Comparison of ENCODE assay signal across 8 cellular contexts in the genomic region with DNA sequence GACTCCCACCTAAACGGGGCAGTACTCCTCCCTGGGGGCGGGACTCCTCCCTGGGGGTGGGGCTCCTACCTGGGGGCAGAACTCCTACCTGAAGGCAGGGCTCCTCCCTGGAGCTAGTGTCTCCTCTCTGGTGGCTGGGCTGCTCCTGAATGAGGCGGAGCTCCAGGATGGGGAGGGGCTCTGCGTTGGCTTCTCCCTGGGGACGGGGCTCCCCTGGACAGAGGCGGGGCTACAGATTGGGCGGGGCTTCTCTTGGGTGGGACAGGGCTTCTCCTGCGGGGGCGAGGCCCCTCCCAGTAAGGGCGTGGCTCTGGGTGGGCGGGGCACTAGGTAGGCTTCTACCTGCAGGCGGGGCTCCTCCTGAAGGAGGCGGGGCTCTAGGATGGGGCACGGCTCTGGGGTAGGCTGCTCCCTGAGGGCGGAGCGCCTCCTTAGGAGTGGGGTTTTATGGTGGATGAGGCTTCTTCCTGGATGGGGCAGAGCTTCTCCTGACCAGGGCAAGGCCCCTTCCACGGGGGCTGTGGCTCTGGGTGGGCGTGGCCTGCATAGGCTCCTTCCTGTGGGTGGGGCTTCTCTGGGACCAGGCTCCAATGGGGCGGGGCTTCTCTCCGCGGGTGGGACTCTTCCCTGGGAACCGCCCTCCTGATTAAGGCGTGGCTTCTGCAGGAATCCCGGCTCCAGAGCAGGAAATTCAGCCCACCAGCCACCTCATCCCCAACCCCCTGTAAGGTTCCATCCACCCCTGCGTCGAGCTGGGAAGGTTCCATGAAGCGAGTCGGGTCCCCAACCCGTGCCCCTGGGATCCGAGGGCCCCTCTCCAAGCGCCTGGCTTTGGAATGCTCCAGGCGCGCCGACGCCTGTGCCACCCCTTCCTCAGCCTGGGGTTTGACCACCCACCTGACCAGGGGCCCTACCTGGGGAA. TPM values are rescaled to one million over a fixed set of nuclear protein-coding genes. Genes with fewer than 3 reads are reported as not detected.
A peak's percentile ranks its signal among the peaks of the same experiment; 100 is the strongest.
DNase-seq lines count a peak whose midpoint lies in the region; ATAC-seq and TF ChIP-seq lines count a peak whose summit lies in the region.

No MANE protein-coding gene starts in this region.

- CTCF ChIA-PET in Panc1 (lab: Charles Lee): interaction anchor here (0.6 to 1.0 kb wide), 4 partner anchors 9 to 60 kb away, joined by 3 to 11 read pairs (median 4); no protein-coding TSS in a partner anchor

- POLR2A ChIA-PET in Panc1 (lab: Charles Lee): interaction anchor here (0.6 kb wide), 3 partner anchors 27 to 1327 kb away, joined by 4 read pairs; no protein-coding TSS in a partner anchor

- BruUV-seq in Panc1 (replicated peaks; lab: Mats Ljungman, UMichigan): no TSS peak

- no peak for TF ChIP-seq CTCF in Panc1 (IDR thresholded peaks at IDR 0.05)

- H3K27ac ChIP-seq in Panc1 (ENCODE audit: low read length): no peak overlapping the region
- H3K27ac ChIP-seq in iPS-18a (ENCODE audit: low read length): no peak overlapping the region

- H3K4me1 ChIP-seq in Panc1 (ENCODE audit: control insufficient read depth, insufficient read depth, low read length) (peaks cover 3% of the 10 kb centered on the region; the same call in 1 of the 2 replicates), iPS-18a (ENCODE audit: control insufficient read depth, low read depth, low read length) (no peaks in the 10 kb centered on the region)

- H3K4me3 ChIP-seq in Panc1 (ENCODE audit: low read depth in 2 of 2, low read length in 2 of 2) (peak overlapping the region; percentile 26 to 46), iPS-18a (ENCODE audit: low read length) (peak overlapping the region; percentile 73)

- ATAC-seq in GM21529 (IDR thresholded peaks at IDR 0.05; ENCODE audit: unreplicated experiment) (peak; percentile 43), Panc1 (peak; percentile 52), HG02571 (IDR thresholded peaks at IDR 0.05; ENCODE audit: unreplicated experiment) (no peak)

- DNase-seq in Panc1 (ENCODE audit: low read depth, low spot score) (no peak), activated gamma-delta T cell treated with Interleukin-2 at 50 U/mL for 16 hours (peak; percentile 51), cerebellum (ENCODE audit: low spot score) (no peak), T1000 (lab: John Stamatoyannopoulos, UW) (no peak)
- DNase-seq in stimulated activated CD4-positive, alpha-beta T cell treated with anti-CD3 and anti-CD28 coated beads, Interleukin-15, amount 100 ng/mL, for 48 hours (ENCODE audit: low read depth in 2 of 2): peak; percentile 72 to 85

- no peaks in the 10 kb centered on the region for H3K36me3 ChIP-seq in Panc1 (ENCODE audit: control insufficient read depth, insufficient read depth, low read length)
- H3K36me3 ChIP-seq in iPS-18a (ENCODE audit: control insufficient read depth, low read depth, low read length): no peaks in the 10 kb centered on the region

- intact Hi-C loops in Panc1 (cut with micrococcal nuclease; ENCODE audit: unreplicated experiment): no loop called here

- in situ Hi-C loops in Panc1 (cut with HindIII; ENCODE audit: low pct_unique_long_range_greater_than_20kb, low sequenced_read_pairs): no loop called here

- H3K9me3 ChIP-seq in Panc1 (ENCODE audit: control insufficient read depth, insufficient read depth, low read depth, low read length) (no peaks in the 10 kb centered on the region), iPS-18a (ENCODE audit: control insufficient read depth, low read depth, low read length) (no peaks in the 10 kb centered on the region)

- H3K27me3 ChIP-seq in Panc1 (ENCODE audit: control insufficient read depth, insufficient read depth, low read length): peaks cover 6% of the 10 kb centered on the region; the same call in 1 of the 2 replicates
- peaks cover 85% of the 10 kb centered on the region for H3K27me3 ChIP-seq in iPS-18a (ENCODE audit: control insufficient read depth, insufficient read depth, low read length)

- peak overlapping the region; percentile 31 for H3K9ac ChIP-seq in iPS-18a (ENCODE audit: low read length)

RNA-seq across cellular contexts. Expression of gene ARF1, which starts 22.7 kb away (rescaled TPM):
- 321 TPM for total RNA-seq in Panc1 (2021; ENCODE audit: unreplicated experiment)
- 556 TPM for polyA plus RNA-seq in Panc1 (2012; ENCODE audit: insufficient read length)
- total RNA-seq in cerebellum: 102 TPM

RNA-seq across cellular contexts. Expression of gene C1orf35, which starts 43.3 kb away (rescaled TPM):
- total RNA-seq in Panc1 (2021; ENCODE audit: unreplicated experiment) (24.9 TPM), cerebellum (4.5 TPM)
- 28.1 TPM for polyA plus RNA-seq in Panc1 (2012; ENCODE audit: insufficient read length)

RNA-seq across cellular contexts. Expression of gene MRPL55, which starts 49.3 kb away (rescaled TPM):
- total RNA-seq in Panc1 (2021; ENCODE audit: unreplicated experiment) (53.0 TPM), cerebellum (27.8 TPM)
- 128 TPM for polyA plus RNA-seq in Panc1 (2012; ENCODE audit: insufficient read length)

RNA-seq across cellular contexts. Expression of gene WNT3A, which starts 53.0 kb away (rescaled TPM):
- not detected for total RNA-seq in Panc1 (2021; ENCODE audit: unreplicated experiment)
- polyA plus RNA-seq in Panc1 (2012; ENCODE audit: insufficient read length): not detected
- total RNA-seq in cerebellum: 0.45 TPM

Comparison
In these comparisons a context has a peak if more than half of its experiments do, and no peak if none do; other contexts are left out.
1. DNase-seq: peak in activated gamma-delta T cell treated with Interleukin-2 at 50 U/mL for 16 hours (single experiment) and stimulated activated CD4-positive, alpha-beta T cell treated with anti-CD3 and anti-CD28 coated beads, Interleukin-15, amount 100 ng/mL, for 48 hours (2 of 2); none in Panc1 (single experiment), cerebellum (single experiment) and T1000 (single experiment).